Comparison of ENCODE assay signal across 13 cellular contexts in the genomic region with DNA sequence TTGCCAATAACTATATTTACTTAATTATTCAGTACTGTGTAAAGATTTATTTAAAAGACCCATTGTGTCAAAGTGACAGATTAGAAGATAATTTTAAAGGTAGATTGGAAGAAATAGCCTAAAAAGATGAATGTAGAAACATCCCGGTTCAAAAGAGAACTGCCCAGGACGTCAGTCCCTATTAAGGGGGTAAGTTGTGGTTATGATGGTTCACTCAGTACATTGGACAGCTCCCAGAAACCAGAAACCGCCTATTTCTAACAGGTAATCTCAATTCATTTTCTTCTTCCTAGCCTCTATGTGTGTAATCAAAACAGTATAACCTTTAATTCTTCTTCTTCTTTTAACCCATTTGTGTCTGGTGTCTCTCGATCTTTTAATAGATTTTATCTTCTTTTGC. TPM values are rescaled to one million over a fixed set of nuclear protein-coding genes. Genes with fewer than 3 reads are reported as not detected.
DNase-seq lines count a peak whose midpoint lies in the region; ATAC-seq and TF ChIP-seq lines count a peak whose summit lies in the region.
"Had no signal": no experiment of that assay in that cellular context is flagged by ENCODE, and none has a peak within 500 bp of the region (broad histone marks: within the 10 kb centered on the region; RNA-seq: fewer than 3 reads in every experiment).

No MANE protein-coding gene starts in this region.

- H3K27me3 Mint-ChIP-seq in GM23338 (ENCODE audit: insufficient read depth, low read depth, poor library complexity) (peaks cover 60% of the 10 kb centered on the region), T-helper 17 cell (peaks cover 29% of the 10 kb centered on the region)

- peaks cover 6% of the 10 kb centered on the region; the same call in 1 of the 2 replicates for H3F3A ChIP-seq in GM23338 (replicated peaks; ENCODE audit: low read depth)

- H3K36me3 Mint-ChIP-seq in GM23338 (ENCODE audit: low read depth) (no peaks in the 10 kb centered on the region), T-helper 17 cell (ENCODE audit: low read depth) (peaks cover 2% of the 10 kb centered on the region)
- H3K36me3 Mint-ChIP-seq: type B pancreatic cell had no signal

- H3K18ac ChIP-seq in mesenchymal stem cell (ENCODE audit: low read depth in 1 of 2, low read length in 2 of 2), result no peak overlapping the region

- no peak overlapping the region for H3K23ac ChIP-seq in mesenchymal stem cell (ENCODE audit: low read length in 2 of 2)

- peaks cover 5% of the 10 kb centered on the region for H3K9me3 ChIP-seq in mesenchymal stem cell (ENCODE audit: control insufficient read depth, low read length)
- no peaks in the 10 kb centered on the region for H3K9me3 ChIP-seq in T-helper 17 cell (ENCODE audit: control insufficient read depth, low read length, poor library complexity, severe bottlenecking)
- H3K9me3 ChIP-seq: mucosa of descending colon, sigmoid colon had no signal

- H3K4me3 ChIP-seq in GM23338, result peak overlapping the region; percentile 66
- no peak overlapping the region for H3K4me3 ChIP-seq in NB4 (ENCODE audit: low read depth, low read length)
- H3K4me3 ChIP-seq in choroid plexus epithelial cell (ENCODE audit: low read depth, low read length), result no peak overlapping the region
- H3K4me3 ChIP-seq in mesenchymal stem cell (ENCODE audit: insufficient read depth in 1 of 2, low read depth in 1 of 2, low read length in 2 of 2), result no peak overlapping the region
- H3K4me3 ChIP-seq: mucosa of descending colon, sigmoid colon had no signal

- H3K4me1 Mint-ChIP-seq in GM23338 (peaks cover 37% of the 10 kb centered on the region), T-helper 17 cell (no peaks in the 10 kb centered on the region)
- H3K4me1 Mint-ChIP-seq: activated B cell treated with CpG ODN at 0.5 μM for 24 hours had no signal

- H3K79me1 ChIP-seq in mesenchymal stem cell (replicated peaks; ENCODE audit: low read length, poor library complexity, severe bottlenecking), result no peaks in the 10 kb centered on the region

- ATAC-seq in GM23338 (peak; percentile 15; the same call in 2 of the 3 replicates), T-helper 17 cell (no peak), GM18909 (IDR thresholded peaks at IDR 0.05; ENCODE audit: poor library complexity, unreplicated experiment) (no peak), HG02763 (IDR thresholded peaks at IDR 0.05; ENCODE audit: unreplicated experiment) (no peak)
- ATAC-seq: mucosa of descending colon had no signal

- H3K4me1 ChIP-seq in GM23338 (ENCODE audit: insufficient read depth), result peaks cover 27% of the 10 kb centered on the region
- peaks cover 14% of the 10 kb centered on the region for H3K4me1 ChIP-seq in mesenchymal stem cell (ENCODE audit: control insufficient read depth, insufficient read depth, low read depth, low read length)

- no peak overlapping the region for H3K9ac ChIP-seq in mesenchymal stem cell (ENCODE audit: low read length)

- H3K79me2 ChIP-seq in GM23338 (replicated peaks; ENCODE audit: insufficient read depth), result no peaks in the 10 kb centered on the region

- H2BK15ac ChIP-seq in mesenchymal stem cell (ENCODE audit: low read depth, poor library complexity, severe bottlenecking), result no peak overlapping the region

- no peaks in the 10 kb centered on the region for H4K20me1 ChIP-seq in GM23338 (replicated peaks; ENCODE audit: insufficient read depth)

- H3K27ac ChIP-seq in GM23338 (ENCODE audit: low read depth) (no peak overlapping the region), mesenchymal stem cell (ENCODE audit: low read length, poor library complexity, severe bottlenecking) (no peak overlapping the region)
- H3K27ac ChIP-seq: sigmoid colon had no signal

- no peak overlapping the region for H2BK12ac ChIP-seq in mesenchymal stem cell (ENCODE audit: low read length in 2 of 2)

- no peak overlapping the region for H2BK5ac ChIP-seq in mesenchymal stem cell (ENCODE audit: low read depth, low read length, poor library complexity, severe bottlenecking)

- H3K27ac Mint-ChIP-seq in GM23338 (no peak overlapping the region), T-helper 17 cell (no peak overlapping the region)
- H3K27ac Mint-ChIP-seq: activated B cell treated with CpG ODN at 0.5 μM for 24 hours, type B pancreatic cell had no signal

- no peak overlapping the region for H2AK5ac ChIP-seq in mesenchymal stem cell (ENCODE audit: low read length, severe bottlenecking)

- no peak overlapping the region for H4K91ac ChIP-seq in mesenchymal stem cell (ENCODE audit: low read length)

- H2AFZ ChIP-seq in GM23338 (no peak overlapping the region), mesenchymal stem cell (ENCODE audit: low read depth, low read length) (no peak overlapping the region)

- WGBS in mesenchymal stem cell, result 0% methylated on average over 3 of the region's 4 CpGs

- no peak overlapping the region; the same call in 2 of the 3 replicates for H3K4me3 Mint-ChIP-seq in GM23338
- no peak overlapping the region for H3K4me3 Mint-ChIP-seq in T-helper 17 cell
- H3K4me3 Mint-ChIP-seq: activated B cell treated with CpG ODN at 0.5 μM for 24 hours, type B pancreatic cell had no signal

- no peak overlapping the region for H3K4ac ChIP-seq in mesenchymal stem cell (ENCODE audit: low read depth in 1 of 2, low read length in 2 of 2)

- H3K9me3 Mint-ChIP-seq in GM23338, result no peaks in the 10 kb centered on the region
- H3K9me3 Mint-ChIP-seq: activated B cell treated with CpG ODN at 0.5 μM for 24 hours, type B pancreatic cell had no signal

- H2BK120ac ChIP-seq in mesenchymal stem cell (ENCODE audit: low read depth, low read length), result no peak overlapping the region

- DNase-seq in GM23338 (ENCODE audit: low spot score), result peak; percentile 69
- DNase-seq in NB4 (ENCODE audit: low read depth), result peak; percentile 48
- peak; percentile 58 for DNase-seq in choroid plexus epithelial cell (ENCODE audit: low read depth)
- DNase-seq in mesenchymal stem cell, result peak; percentile 39
- DNase-seq in T-helper 17 cell, result no peak
- DNase-seq in NCI-H2171 (lab: John Stamatoyannopoulos, UW), result no peak
- DNase-seq: activated B cell treated with CpG ODN at 0.5 μM for 24 hours, cerebellar nuclear complex, mucosa of descending colon, sigmoid colon had no signal

- no peak overlapping the region for H3K14ac ChIP-seq in mesenchymal stem cell (ENCODE audit: low read length in 2 of 2)

- H3K4me2 ChIP-seq in GM23338 (peak overlapping the region; percentile 88), mesenchymal stem cell (ENCODE audit: low read length, poor library complexity, severe bottlenecking) (no peak overlapping the region)

- TF ChIP-seq CTCF in GM23338 (conservative IDR thresholded peaks at IDR 0.05; ENCODE audit: low read depth in 2 of 2) (no peak), NB4 (IDR thresholded peaks at IDR 0.05; ENCODE audit: low read depth, low read length) (no peak), choroid plexus epithelial cell (conservative IDR thresholded peaks at IDR 0.05; ENCODE audit: low read depth, low read length) (no peak)

- no peak for TF ChIP-seq POLR2A in NB4 (IDR thresholded peaks at IDR 0.05; ENCODE audit: extremely low read depth, insufficient read length)

- H3K27me3 ChIP-seq in GM23338 (ENCODE audit: insufficient read depth) (peaks cover 73% of the 10 kb centered on the region), mesenchymal stem cell (ENCODE audit: control insufficient read depth in 1 of 2, insufficient read depth in 1 of 2, low read length in 2 of 2) (peaks cover 33 to 34% of the 10 kb centered on the region in 2 experiments)

- no peak overlapping the region for H4K8ac ChIP-seq in mesenchymal stem cell (ENCODE audit: low read length)

- H3K36me3 ChIP-seq in GM23338 (ENCODE audit: insufficient read depth), result no peaks in the 10 kb centered on the region
- no peaks in the 10 kb centered on the region for H3K36me3 ChIP-seq in mesenchymal stem cell (ENCODE audit: control insufficient read depth in 1 of 2, insufficient read depth in 2 of 2, low read depth in 1 of 2, low read length in 2 of 2)
- H3K36me3 ChIP-seq: sigmoid colon had no signal

- no peaks in the 10 kb centered on the region for H3K9me2 ChIP-seq in GM23338 (ENCODE audit: insufficient read depth)

TF ChIP-seq in GM23338, 12 proteins besides CTCF, POLR2A, EP300 and RAD21:
- TF ChIP-seq, protein P1, sequence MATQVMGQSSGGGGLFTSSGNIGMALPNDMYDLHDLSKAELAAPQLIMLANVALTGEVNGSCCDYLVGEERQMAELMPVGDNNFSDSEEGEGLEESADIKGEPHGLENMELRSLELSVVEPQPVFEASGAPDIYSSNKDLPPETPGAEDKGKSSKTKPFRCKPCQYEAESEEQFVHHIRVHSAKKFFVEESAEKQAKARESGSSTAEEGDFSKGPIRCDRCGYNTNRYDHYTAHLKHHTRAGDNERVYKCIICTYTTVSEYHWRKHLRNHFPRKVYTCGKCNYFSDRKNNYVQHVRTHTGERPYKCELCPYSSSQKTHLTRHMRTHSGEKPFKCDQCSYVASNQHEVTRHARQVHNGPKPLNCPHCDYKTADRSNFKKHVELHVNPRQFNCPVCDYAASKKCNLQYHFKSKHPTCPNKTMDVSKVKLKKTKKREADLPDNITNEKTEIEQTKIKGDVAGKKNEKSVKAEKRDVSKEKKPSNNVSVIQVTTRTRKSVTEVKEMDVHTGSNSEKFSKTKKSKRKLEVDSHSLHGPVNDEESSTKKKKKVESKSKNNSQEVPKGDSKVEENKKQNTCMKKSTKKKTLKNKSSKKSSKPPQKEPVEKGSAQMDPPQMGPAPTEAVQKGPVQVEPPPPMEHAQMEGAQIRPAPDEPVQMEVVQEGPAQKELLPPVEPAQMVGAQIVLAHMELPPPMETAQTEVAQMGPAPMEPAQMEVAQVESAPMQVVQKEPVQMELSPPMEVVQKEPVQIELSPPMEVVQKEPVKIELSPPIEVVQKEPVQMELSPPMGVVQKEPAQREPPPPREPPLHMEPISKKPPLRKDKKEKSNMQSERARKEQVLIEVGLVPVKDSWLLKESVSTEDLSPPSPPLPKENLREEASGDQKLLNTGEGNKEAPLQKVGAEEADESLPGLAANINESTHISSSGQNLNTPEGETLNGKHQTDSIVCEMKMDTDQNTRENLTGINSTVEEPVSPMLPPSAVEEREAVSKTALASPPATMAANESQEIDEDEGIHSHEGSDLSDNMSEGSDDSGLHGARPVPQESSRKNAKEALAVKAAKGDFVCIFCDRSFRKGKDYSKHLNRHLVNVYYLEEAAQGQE (IDR thresholded peaks at IDR 0.05; ENCODE audit: unreplicated experiment), result peak; percentile 86
- TF ChIP-seq POLR2AphosphoS5 (IDR thresholded peaks at IDR 0.05; ENCODE audit: low read depth), result no peak

RNA-seq across cellular contexts. Expression of a gene that starts 1.5 kb away (rescaled TPM):
- total RNA-seq in GM23338 (2014; rRNA removed; shearing (Covaris generic)), result not detected in 2 replicates
- not detected in 2 replicates for polyA plus RNA-seq in GM23338 (2016; fragmentation: Nextera tagmentation; extraction: Ambion mirVana)
- polyA plus RNA-seq in mesenchymal stem cell (2013, experiment 1 of 2), result not detected
- polyA plus RNA-seq in mesenchymal stem cell (2013, experiment 2 of 2), result not detected
- total RNA-seq in T-helper 17 cell, result not detected
- total RNA-seq: activated B cell treated with CpG ODN at 0.5 μM for 24 hours, mucosa of descending colon, sigmoid colon had no signal
- polyA plus RNA-seq: sigmoid colon had no signal

RNA-seq across cellular contexts. Expression of a gene that starts 29.3 kb away (rescaled TPM):
- total RNA-seq in GM23338 (2014; rRNA removed; shearing (Covaris generic)), result 0.12 and 0.24 TPM in 2 replicates
- 0.24 and 0.35 TPM in 2 replicates for polyA plus RNA-seq in GM23338 (2016; fragmentation: Nextera tagmentation; extraction: Ambion mirVana)
- 18.3 TPM for polyA plus RNA-seq in mesenchymal stem cell (2013, experiment 1 of 2)
- 18.4 TPM for polyA plus RNA-seq in mesenchymal stem cell (2013, experiment 2 of 2)
- total RNA-seq in T-helper 17 cell, result not detected
- total RNA-seq: activated B cell treated with CpG ODN at 0.5 μM for 24 hours had no signal

Comparison
In these comparisons a context has a peak if more than half of its experiments do, and no peak if none do; other contexts are left out.
1. DNase-seq: peak in GM23338 (single experiment), NB4 (single experiment), choroid plexus epithelial cell (single experiment) and mesenchymal stem cell (single experiment); none in T-helper 17 cell (0 of 3) and NCI-H2171 (single experiment).